ENCODE assay signal across 10 cellular contexts in the genomic region with DNA sequence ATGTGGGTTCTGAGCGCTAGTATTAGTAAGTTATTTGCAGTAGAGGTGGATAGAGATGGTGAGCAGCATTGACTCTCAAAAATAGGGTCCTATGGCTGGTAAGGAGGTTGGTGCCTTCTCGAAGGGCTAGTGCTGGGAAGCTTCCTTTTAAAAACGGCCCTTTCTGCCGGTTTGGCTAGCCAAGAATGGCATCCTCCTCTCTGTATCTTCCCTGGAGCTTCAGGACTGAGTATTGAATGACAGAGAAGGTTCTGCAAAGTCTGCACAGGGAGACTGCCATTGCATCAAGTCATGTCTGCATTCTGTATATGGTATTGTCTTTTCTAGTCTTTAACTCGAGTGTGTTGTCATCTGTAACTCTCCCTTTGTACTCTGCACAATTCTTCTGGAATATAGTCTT. TPM values are rescaled to one million over a fixed set of nuclear protein-coding genes. Genes with fewer than 3 reads are reported as not detected.
DNase-seq lines count a peak whose midpoint lies in the region; ATAC-seq and TF ChIP-seq lines count a peak whose summit lies in the region.
"Had no signal": no experiment of that assay in that cellular context is flagged by ENCODE, and none has a peak within 500 bp of the region (broad histone marks: within the 10 kb centered on the region; RNA-seq: fewer than 3 reads in every experiment).

No MANE protein-coding gene starts in this region.

- H4K20me1 ChIP-seq in neural cell (ENCODE audit: insufficient read depth) = no peaks in the 10 kb centered on the region

- H3K9me2 ChIP-seq in neural cell (ENCODE audit: insufficient read depth, low read length) = no peaks in the 10 kb centered on the region

- DNase-seq in stimulated activated naive CD8-positive, alpha-beta T cell treated with anti-CD3 and anti-CD28 coated beads, Interleukin-15, Interleukin-2, amounts not matched to agents 100 U/mL and 50 U/mL, for 24 hours = no peak
- no peak for DNase-seq in coronary artery (ENCODE audit: low spot score)
- DNase-seq in foreskin keratinocyte = no peak
- DNase-seq in hippocampal formation (lab: John Stamatoyannopoulos, UW) = no peak
- DNase-seq in thyroid gland = no peak
- DNase-seq: HCEC 1CT had no signal

- H3K27me3 ChIP-seq in neural cell (ENCODE audit: insufficient read depth, low read depth, low read length) = peaks cover 21% of the 10 kb centered on the region
- H3K27me3 ChIP-seq in foreskin keratinocyte = peaks cover 88% of the 10 kb centered on the region
- H3K27me3 ChIP-seq in thyroid gland = no peaks in the 10 kb centered on the region

- no peak for ATAC-seq in stimulated activated naive CD8-positive, alpha-beta T cell treated with anti-CD3 and anti-CD28 coated beads, Interleukin-15, Interleukin-2, amounts not matched to agents 100 U/mL and 50 U/mL, for 24 hours
- ATAC-seq in foreskin keratinocyte (no peak), HG03175 (IDR thresholded peaks at IDR 0.05; ENCODE audit: unreplicated experiment) (no peak)

- H3K4me2 ChIP-seq in neural cell (ENCODE audit: low read length) = no peak overlapping the region

- peak overlapping the region; percentile 47 for H3K27ac Mint-ChIP-seq in stimulated activated naive CD8-positive, alpha-beta T cell treated with anti-CD3 and anti-CD28 coated beads, Interleukin-15, Interleukin-2, amounts not matched to agents 100 ng/mL and 50 ng/mL, for 24 hours

- intact Hi-C loops in thyroid gland (cut with DNase I) = loop anchor here (5.0 to 10.0 kb wide), 4 partner anchors 173 to 505 kb away; a partner anchor contains a TSS

- peak overlapping the region; percentile 76 for H3K4me3 Mint-ChIP-seq in stimulated activated naive CD8-positive, alpha-beta T cell treated with anti-CD3 and anti-CD28 coated beads, Interleukin-15, Interleukin-2, amounts not matched to agents 100 ng/mL and 50 ng/mL, for 24 hours

- H3K9me3 ChIP-seq in neural cell (ENCODE audit: low read length) = no peaks in the 10 kb centered on the region
- H3K9me3 ChIP-seq in thyroid gland = no peaks in the 10 kb centered on the region

- H3K27me3 Mint-ChIP-seq in stimulated activated naive CD8-positive, alpha-beta T cell treated with anti-CD3 and anti-CD28 coated beads, Interleukin-15, Interleukin-2, amounts not matched to agents 100 ng/mL and 50 ng/mL, for 24 hours = peaks cover 39% of the 10 kb centered on the region

- TF ChIP-seq EP300 in neural cell (conservative IDR thresholded peaks at IDR 0.05; ENCODE audit: poor library complexity, severe bottlenecking) = no peak

- no peaks in the 10 kb centered on the region for H3K79me2 ChIP-seq in neural cell (replicated peaks; ENCODE audit: insufficient read depth, low read length)

- WGBS in thyroid gland, 2 donors = 59 to 78% methylated on average over 5 of the region's 5 CpGs

- H3K4me3 ChIP-seq in coronary artery (peak overlapping the region; percentile 90), neural cell (ENCODE audit: low read length) (peak overlapping the region; percentile 87), thyroid gland (replicated peaks in 1 of 3) (peak overlapping the region in 1 of 3 donors; percentile 86)

- no peaks in the 10 kb centered on the region for H3K36me3 ChIP-seq in neural cell (ENCODE audit: insufficient read depth, low read length)
- no peaks in the 10 kb centered on the region for H3K36me3 ChIP-seq in thyroid gland

- H3F3A ChIP-seq in neural cell (ENCODE audit: insufficient read depth, low read length, poor library complexity, severe bottlenecking) = no peaks in the 10 kb centered on the region

- H3K36me3 Mint-ChIP-seq in stimulated activated naive CD8-positive, alpha-beta T cell treated with anti-CD3 and anti-CD28 coated beads, Interleukin-15, Interleukin-2, amounts not matched to agents 100 ng/mL and 50 ng/mL, for 24 hours (ENCODE audit: low read depth) = no peaks in the 10 kb centered on the region

- no peak overlapping the region for H3K9ac ChIP-seq in neural cell (ENCODE audit: low read length)

- peaks cover 42% of the 10 kb centered on the region for H3K4me1 Mint-ChIP-seq in stimulated activated naive CD8-positive, alpha-beta T cell treated with anti-CD3 and anti-CD28 coated beads, Interleukin-15, Interleukin-2, amounts not matched to agents 100 ng/mL and 50 ng/mL, for 24 hours (ENCODE audit: low read depth)

- no peak overlapping the region for H2AFZ ChIP-seq in neural cell (ENCODE audit: low read depth, low read length)

- no peaks in the 10 kb centered on the region for H3K9me3 Mint-ChIP-seq in stimulated activated naive CD8-positive, alpha-beta T cell treated with anti-CD3 and anti-CD28 coated beads, Interleukin-15, Interleukin-2, amounts not matched to agents 100 ng/mL and 50 ng/mL, for 24 hours

- peak overlapping the region; percentile 81 to 89 for H3K27ac ChIP-seq in coronary artery
- H3K27ac ChIP-seq in neural cell (ENCODE audit: low read length) = no peak overlapping the region
- H3K27ac ChIP-seq in foreskin keratinocyte = no peak overlapping the region
- H3K27ac ChIP-seq in thyroid gland = peak overlapping the region in 1 of 3 donors; percentile 12

- TF ChIP-seq RAD21 in neural cell (conservative IDR thresholded peaks at IDR 0.05) = no peak

- TF ChIP-seq POLR2A in thyroid gland (IDR thresholded peaks at IDR 0.05) = no peak

- TF ChIP-seq CTCF in coronary artery (IDR thresholded peaks at IDR 0.05) = no peak
- TF ChIP-seq CTCF in neural cell (IDR thresholded peaks at IDR 0.05; ENCODE audit: poor library complexity, severe bottlenecking) = no peak
- no peak for TF ChIP-seq CTCF in foreskin keratinocyte (conservative IDR thresholded peaks at IDR 0.05)
- TF ChIP-seq CTCF in thyroid gland (IDR thresholded peaks at IDR 0.05) = no peak

- no peaks in the 10 kb centered on the region for H3K4me1 ChIP-seq in foreskin keratinocyte
- H3K4me1 ChIP-seq in thyroid gland = peaks cover 57 to 63% of the 10 kb centered on the region in 2 donors

TF ChIP-seq in neural cell, 6 proteins besides CTCF, POLR2A, EP300 and RAD21:
- TF ChIP-seq MXI1 (conservative IDR thresholded peaks at IDR 0.05; ENCODE audit: poor library complexity, severe bottlenecking) (no peak), EZH2 (IDR thresholded peaks at IDR 0.05; ENCODE audit: borderline replicate concordance, insufficient read depth, low read length, poor library complexity, severe bottlenecking) (no peak), POLR2AphosphoS5 (IDR thresholded peaks at IDR 0.05) (no peak), SMC3 (conservative IDR thresholded peaks at IDR 0.05; ENCODE audit: poor library complexity) (no peak), TAF1 (IDR thresholded peaks at IDR 0.05; ENCODE audit: low read depth) (no peak)
- TF ChIP-seq, protein P1, sequence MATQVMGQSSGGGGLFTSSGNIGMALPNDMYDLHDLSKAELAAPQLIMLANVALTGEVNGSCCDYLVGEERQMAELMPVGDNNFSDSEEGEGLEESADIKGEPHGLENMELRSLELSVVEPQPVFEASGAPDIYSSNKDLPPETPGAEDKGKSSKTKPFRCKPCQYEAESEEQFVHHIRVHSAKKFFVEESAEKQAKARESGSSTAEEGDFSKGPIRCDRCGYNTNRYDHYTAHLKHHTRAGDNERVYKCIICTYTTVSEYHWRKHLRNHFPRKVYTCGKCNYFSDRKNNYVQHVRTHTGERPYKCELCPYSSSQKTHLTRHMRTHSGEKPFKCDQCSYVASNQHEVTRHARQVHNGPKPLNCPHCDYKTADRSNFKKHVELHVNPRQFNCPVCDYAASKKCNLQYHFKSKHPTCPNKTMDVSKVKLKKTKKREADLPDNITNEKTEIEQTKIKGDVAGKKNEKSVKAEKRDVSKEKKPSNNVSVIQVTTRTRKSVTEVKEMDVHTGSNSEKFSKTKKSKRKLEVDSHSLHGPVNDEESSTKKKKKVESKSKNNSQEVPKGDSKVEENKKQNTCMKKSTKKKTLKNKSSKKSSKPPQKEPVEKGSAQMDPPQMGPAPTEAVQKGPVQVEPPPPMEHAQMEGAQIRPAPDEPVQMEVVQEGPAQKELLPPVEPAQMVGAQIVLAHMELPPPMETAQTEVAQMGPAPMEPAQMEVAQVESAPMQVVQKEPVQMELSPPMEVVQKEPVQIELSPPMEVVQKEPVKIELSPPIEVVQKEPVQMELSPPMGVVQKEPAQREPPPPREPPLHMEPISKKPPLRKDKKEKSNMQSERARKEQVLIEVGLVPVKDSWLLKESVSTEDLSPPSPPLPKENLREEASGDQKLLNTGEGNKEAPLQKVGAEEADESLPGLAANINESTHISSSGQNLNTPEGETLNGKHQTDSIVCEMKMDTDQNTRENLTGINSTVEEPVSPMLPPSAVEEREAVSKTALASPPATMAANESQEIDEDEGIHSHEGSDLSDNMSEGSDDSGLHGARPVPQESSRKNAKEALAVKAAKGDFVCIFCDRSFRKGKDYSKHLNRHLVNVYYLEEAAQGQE (IDR thresholded peaks at IDR 0.05; ENCODE audit: borderline replicate concordance) = no peak

RNA-seq across cellular contexts. Expression of a gene that starts 1.0 kb away (rescaled TPM):
- 1.9 and 3.7 TPM in 2 replicates for polyA plus RNA-seq in neural cell
- polyA minus RNA-seq in neural cell = 11.2 and 12.0 TPM in 2 replicates
- not detected in 2 replicates for total RNA-seq in foreskin keratinocyte
- polyA plus RNA-seq in foreskin keratinocyte = not detected in 2 replicates
- total RNA-seq in thyroid gland = 10 to 100 TPM; 23.7 to 35.7 (median 29.7) TPM
- total RNA-seq: NCI-H460 had no signal

Comparison
In these comparisons a context has a peak if more than half of its experiments do, and no peak if none do; other contexts are left out.
1. H3K27ac ChIP-seq: peak in coronary artery (2 of 2); none in neural cell (single experiment) and foreskin keratinocyte (single experiment).
2. RNA of a gene that starts 1.0 kb away (total RNA-seq): 23.7 to 35.7 TPM in thyroid gland; not detected in foreskin keratinocyte; every median in the first group is over 10 times any median in the second.